9 cellular contexts compared by ENCODE assay signal in genomic region chr6:56370127-56370540, GRCh38.
DNase-seq lines count a peak whose midpoint lies in the region; ATAC-seq and TF ChIP-seq lines count a peak whose summit lies in the region.
"Had no signal": no experiment of that assay in that cellular context is flagged by ENCODE, and none has a peak within 500 bp of the region (broad histone marks: within the 10 kb centered on the region; RNA-seq: fewer than 3 reads in every experiment).

No MANE protein-coding gene starts in this region.

- no peak overlapping the region for H3K27ac Mint-ChIP-seq in nephron progenitor cell
- H3K27ac Mint-ChIP-seq in stimulated activated effector memory CD8-positive, alpha-beta T cell treated with anti-CD3 and anti-CD28 coated beads, Interleukin-12 subunit alpha, Interleukin-12 subunit beta, amount 100 ng/mL, for 72 hours: no peak overlapping the region
- H3K27ac Mint-ChIP-seq: T-helper 1 cell treated with Interleukin-12 subunit alpha and Interleukin-12 subunit beta and Interleukin-4 antibody, amounts not matched to agents 30 μg/mL and 1 μg/mL, for 36 hours had no signal

- DNase-seq in BJ (ENCODE audit: low read depth): no peak
- peak; percentile 63 for DNase-seq in NCI-H774 (lab: John Stamatoyannopoulos, UW)
- DNase-seq in esophagus muscularis mucosa (ENCODE audit: extremely low spot score): no peak
- peak; percentile 30 for DNase-seq in nephron progenitor cell
- no peak for DNase-seq in stimulated activated effector memory CD8-positive, alpha-beta T cell treated with anti-CD3 and anti-CD28 coated beads, Interleukin-12 subunit alpha, Interleukin-12 subunit beta, amount 100 ng/mL, for 72 hours (ENCODE audit: low spot score in 2 of 2)

- no peaks in the 10 kb centered on the region for H3K36me3 Mint-ChIP-seq in nephron progenitor cell (ENCODE audit: low read depth)
- H3K36me3 Mint-ChIP-seq in stimulated activated effector memory CD8-positive, alpha-beta T cell treated with anti-CD3 and anti-CD28 coated beads, Interleukin-12 subunit alpha, Interleukin-12 subunit beta, amount 100 ng/mL, for 72 hours: no peaks in the 10 kb centered on the region

- peaks cover 46% of the 10 kb centered on the region for H3K4me1 Mint-ChIP-seq in nephron progenitor cell
- no peaks in the 10 kb centered on the region for H3K4me1 Mint-ChIP-seq in stimulated activated effector memory CD8-positive, alpha-beta T cell treated with anti-CD3 and anti-CD28 coated beads, Interleukin-12 subunit alpha, Interleukin-12 subunit beta, amount 100 ng/mL, for 72 hours

- peaks cover 4% of the 10 kb centered on the region for H3K27me3 Mint-ChIP-seq in nephron progenitor cell (ENCODE audit: low read depth, poor library complexity)

- H3K4me3 ChIP-seq in BJ (ENCODE audit: low read depth, low read length) (no peak overlapping the region), esophagus muscularis mucosa (peak overlapping the region in 3 of 4 donors; percentile 17 to 41 (median 21))

- TF ChIP-seq CTCF in BJ (IDR thresholded peaks at IDR 0.05; ENCODE audit: insufficient read depth, low read depth, low read length) (peak; percentile 81), esophagus muscularis mucosa (IDR thresholded peaks at IDR 0.05) (peak; percentile 75 to 86 (median 85)), nephron progenitor cell (IDR thresholded peaks at IDR 0.05) (peak; percentile 38)

- no peak overlapping the region for H3K4me3 Mint-ChIP-seq in nephron progenitor cell
- no peak overlapping the region for H3K4me3 Mint-ChIP-seq in stimulated activated effector memory CD8-positive, alpha-beta T cell treated with anti-CD3 and anti-CD28 coated beads, Interleukin-12 subunit alpha, Interleukin-12 subunit beta, amount 100 ng/mL, for 72 hours
- H3K4me3 Mint-ChIP-seq: T-helper 1 cell treated with Interleukin-12 subunit alpha and Interleukin-12 subunit beta and Interleukin-4 antibody, amounts not matched to agents 30 μg/mL and 1 μg/mL, for 36 hours had no signal

- intact Hi-C loops in esophagus muscularis mucosa (cut with DNase I): loop anchor here (10.0 kb wide), 1 partner anchor 115 kb away; no protein-coding TSS in a partner anchor

- ATAC-seq in HG03108 (IDR thresholded peaks at IDR 0.05; ENCODE audit: unreplicated experiment) (no peak), GM18502 (IDR thresholded peaks at IDR 0.05; ENCODE audit: poor library complexity, unreplicated experiment) (no peak), GM21825 (IDR thresholded peaks at IDR 0.05; ENCODE audit: unreplicated experiment) (no peak)
- ATAC-seq in stimulated activated effector memory CD8-positive, alpha-beta T cell treated with anti-CD3 and anti-CD28 coated beads, Interleukin-12 subunit alpha, Interleukin-12 subunit beta, amount 100 ng/mL, for 72 hours: no peak

- POLR2A ChIA-PET in BJ (lab: Charles Lee): interaction anchor here (0.7 kb wide), 1 partner anchor 322 kb away, joined by 3 read pairs; no protein-coding TSS in a partner anchor

- peaks cover 53 to 93% (median 88%) of the 10 kb centered on the region in 4 donors for H3K4me1 ChIP-seq in esophagus muscularis mucosa

- CTCF ChIA-PET in BJ (lab: Yijun Ruan, JAX): interaction anchor here (0.6 to 6.3 kb wide), 21 partner anchors 8 to 249 kb away, joined by 3 to 47 read pairs (median 3); no protein-coding TSS in a partner anchor

- no peaks in the 10 kb centered on the region for H3K9me3 ChIP-seq in esophagus muscularis mucosa

- TF ChIP-seq EP300 in esophagus muscularis mucosa (IDR thresholded peaks at IDR 0.05): no peak

- H3K27ac ChIP-seq in esophagus muscularis mucosa (replicated peaks in 1 of 4): peak overlapping the region; percentile 90 to 94 (median 90)

- H3K36me3 ChIP-seq in BJ (ENCODE audit: control insufficient read depth, insufficient read depth, low read length) (no peaks in the 10 kb centered on the region), esophagus muscularis mucosa (no peaks in the 10 kb centered on the region)

- 30% methylated on average over 10 of the region's 10 CpGs for WGBS in esophagus muscularis mucosa

- no peak for TF ChIP-seq POLR2A in esophagus muscularis mucosa (IDR thresholded peaks at IDR 0.05; ENCODE audit: low read depth)

- no peaks in the 10 kb centered on the region for H3K9me3 Mint-ChIP-seq in nephron progenitor cell
- H3K9me3 Mint-ChIP-seq in stimulated activated effector memory CD8-positive, alpha-beta T cell treated with anti-CD3 and anti-CD28 coated beads, Interleukin-12 subunit alpha, Interleukin-12 subunit beta, amount 100 ng/mL, for 72 hours: no peaks in the 10 kb centered on the region
- H3K9me3 Mint-ChIP-seq: T-helper 1 cell treated with Interleukin-12 subunit alpha and Interleukin-12 subunit beta and Interleukin-4 antibody, amounts not matched to agents 30 μg/mL and 1 μg/mL, for 36 hours had no signal

- H3K27me3 ChIP-seq in BJ (ENCODE audit: control insufficient read depth, insufficient read depth, low read length): no peaks in the 10 kb centered on the region
- H3K27me3 ChIP-seq in esophagus muscularis mucosa: no peaks in the 10 kb centered on the region

Comparison
In these comparisons a context has a peak if more than half of its experiments do, and no peak if none do; other contexts are left out.
1. DNase-seq: peak in NCI-H774 (single experiment) and nephron progenitor cell (single experiment); none in BJ (single experiment), esophagus muscularis mucosa (single experiment) and stimulated activated effector memory CD8-positive, alpha-beta T cell treated with anti-CD3 and anti-CD28 coated beads, Interleukin-12 subunit alpha, Interleukin-12 subunit beta, amount 100 ng/mL, for 72 hours (0 of 2).
2. Peak in every context shown above with its lines, with median percentiles within 50 percentile points of each other: CTCF ChIP-seq.